In the genomic region with DNA sequence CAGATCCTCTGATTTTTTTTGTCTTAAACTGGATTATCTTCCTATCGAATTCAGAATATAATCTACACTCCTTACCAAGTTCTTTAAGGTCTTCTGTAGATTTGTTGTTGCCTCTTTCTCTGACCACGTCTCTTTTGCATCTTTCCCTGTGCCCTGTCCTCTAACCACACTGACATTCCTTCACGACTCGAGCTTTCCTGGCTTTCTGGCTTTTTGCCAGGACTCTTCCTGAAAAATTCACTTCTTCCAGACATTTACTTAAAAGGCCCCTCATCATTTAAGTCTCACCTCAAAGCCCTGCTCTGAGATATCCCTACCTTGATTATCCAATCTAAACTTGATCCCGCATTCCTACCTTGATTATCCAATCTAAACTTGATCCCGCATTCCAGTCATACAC, we compare ENCODE assay signal across 14 cellular contexts.
"Had no signal": no experiment of that assay in that cellular context is flagged by ENCODE, and none has a peak within 500 bp of the region (broad histone marks: within the 10 kb centered on the region; RNA-seq: fewer than 3 reads in every experiment).

No MANE protein-coding gene starts in this region.

- H3K27ac ChIP-seq: epithelial cell of prostate, gastrocnemius medialis, pancreas, sigmoid colon had no signal

- H3K9me3 ChIP-seq: gastrocnemius medialis, mucosa of descending colon, pancreas, sigmoid colon had no signal

- H3K27ac Mint-ChIP-seq: activated naive CD8-positive, alpha-beta T cell treated with anti-CD3 and anti-CD28 coated beads for 36 hours; dendritic cell treated with granulocyte-macrophage colony-stimulating factor and Interleukin-4, amounts not matched to agents 40 ng/mL and 50 ng/mL, for 4 days; effector memory CD8-positive, alpha-beta T cell; naive thymus-derived CD8-positive, alpha-beta T cell; stimulated activated effector memory CD8-positive, alpha-beta T cell treated with anti-CD3 and anti-CD28 coated beads, Interleukin-12 subunit alpha, Interleukin-12 subunit beta, amount 100 ng/mL, for 72 hours had no signal

- FAIRE-seq: pancreas, TTC549 had no signal

- H3K36me3 ChIP-seq: gastrocnemius medialis, pancreas, sigmoid colon had no signal

- H3K36me3 Mint-ChIP-seq: stimulated activated effector memory CD8-positive, alpha-beta T cell treated with anti-CD3 and anti-CD28 coated beads, Interleukin-12 subunit alpha, Interleukin-12 subunit beta, amount 100 ng/mL, for 72 hours had no signal

- H3K4me3 ChIP-seq: gastrocnemius medialis, mucosa of descending colon, pancreas, sigmoid colon had no signal

- H3K27me3 Mint-ChIP-seq: dendritic cell treated with granulocyte-macrophage colony-stimulating factor and Interleukin-4, amounts not matched to agents 40 ng/mL and 50 ng/mL, for 4 days had no signal

- H3K27me3 ChIP-seq: gastrocnemius medialis, pancreas, sigmoid colon had no signal

- DNase-seq: activated CD4-positive, alpha-beta T cell treated with anti-CD3 and anti-CD28 coated beads, Interleukin-2, amount 50 U/mL, for 1 hour; activated CD8-positive, alpha-beta memory T cell treated with anti-CD3 and anti-CD28 coated beads for 24 hours; activated naive CD8-positive, alpha-beta T cell treated with anti-CD3 and anti-CD28 coated beads for 36 hours; effector memory CD8-positive, alpha-beta T cell; gastrocnemius medialis; mucosa of descending colon; naive thymus-derived CD8-positive, alpha-beta T cell; pancreas; sigmoid colon; stimulated activated CD4-positive, alpha-beta T cell treated with anti-CD3 and anti-CD28 coated beads, Interleukin-12 subunit alpha, Interleukin-12 subunit beta, amount 100 ng/mL, for 4 hours had no signal

- H3K9me3 Mint-ChIP-seq: effector memory CD8-positive, alpha-beta T cell; stimulated activated effector memory CD8-positive, alpha-beta T cell treated with anti-CD3 and anti-CD28 coated beads, Interleukin-12 subunit alpha, Interleukin-12 subunit beta, amount 100 ng/mL, for 72 hours had no signal

- H3K4me1 ChIP-seq: gastrocnemius medialis, pancreas had no signal

- H3K4me3 Mint-ChIP-seq: activated naive CD8-positive, alpha-beta T cell treated with anti-CD3 and anti-CD28 coated beads for 36 hours; dendritic cell treated with granulocyte-macrophage colony-stimulating factor and Interleukin-4, amounts not matched to agents 40 ng/mL and 50 ng/mL, for 4 days; effector memory CD8-positive, alpha-beta T cell; naive thymus-derived CD8-positive, alpha-beta T cell; stimulated activated effector memory CD8-positive, alpha-beta T cell treated with anti-CD3 and anti-CD28 coated beads, Interleukin-12 subunit alpha, Interleukin-12 subunit beta, amount 100 ng/mL, for 72 hours had no signal
